ENCODE assay signal across 15 cellular contexts in the genomic region with DNA sequence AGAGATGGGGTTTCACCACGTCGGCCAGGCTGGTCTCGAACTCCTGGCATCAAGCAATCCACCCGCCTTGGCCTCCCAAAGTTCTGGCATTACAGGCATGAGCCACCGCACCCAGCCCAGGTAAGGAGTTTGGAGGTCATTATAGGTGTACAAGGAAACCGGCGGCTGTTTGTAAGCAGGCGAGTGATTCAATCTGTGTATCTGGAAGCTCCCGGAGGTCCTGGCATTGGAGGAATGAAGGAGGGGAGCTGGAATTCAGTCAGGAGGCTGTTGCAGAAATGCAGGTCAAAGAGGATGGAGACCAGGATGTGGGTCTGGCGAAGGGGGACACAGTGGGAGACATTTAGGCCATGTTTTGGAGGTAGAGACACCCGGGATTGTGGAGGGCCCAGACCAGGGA. TPM values are rescaled to one million over a fixed set of nuclear protein-coding genes. Genes with fewer than 3 reads are reported as not detected.
A peak's percentile ranks its signal among the peaks of the same experiment; 100 is the strongest.
DNase-seq lines count a peak whose midpoint lies in the region; ATAC-seq, FAIRE-seq and TF ChIP-seq lines count a peak whose summit lies in the region.
"Had no signal": no experiment of that assay in that cellular context is flagged by ENCODE, and none has a peak within 500 bp of the region (broad histone marks: within the 10 kb centered on the region; RNA-seq: fewer than 3 reads in every experiment).

No MANE protein-coding gene starts in this region.

- no peaks in the 10 kb centered on the region for H3K27me3 ChIP-seq in right cardiac atrium (ENCODE audit: control insufficient read depth, insufficient read depth)
- no peaks in the 10 kb centered on the region for H3K27me3 ChIP-seq in rectal smooth muscle tissue (ENCODE audit: control insufficient read depth, insufficient read depth, low read length)

- FAIRE-seq in A549 (lab: Jason Lieb, UNC) (no peak), RCC 7860 (lab: Jason Lieb, UNC) (no peak)
- FAIRE-seq: GM18507 had no signal

- H3K4me3 Mint-ChIP-seq in WTC11, result no peak overlapping the region
- H3K4me3 Mint-ChIP-seq: activated CD4-positive, alpha-beta T cell treated with anti-CD3 and anti-CD28 coated beads, Interleukin-2, amount 10 ng/mL, durations not matched to agents 7 days and 5 days had no signal

- no peak for TF ChIP-seq RAD21 in A549 (conservative IDR thresholded peaks at IDR 0.05 in 1 of 2, IDR thresholded peaks at IDR 0.05 in 1 of 2)

- H3K27ac Mint-ChIP-seq in WTC11, result peak overlapping the region; percentile 20; the same call in 1 of the 2 replicates
- H3K27ac Mint-ChIP-seq: activated CD4-positive, alpha-beta T cell treated with anti-CD3 and anti-CD28 coated beads, Interleukin-2, amount 10 ng/mL, durations not matched to agents 7 days and 5 days had no signal

- no peak overlapping the region for H3K9ac ChIP-seq in rectal smooth muscle tissue (ENCODE audit: low read length)

- CTCF ChIA-PET in A549 (lab: Yijun Ruan, JAX) (interaction anchor here (1.0 to 1.3 kb wide), 2 partner anchors 14 to 18 kb away, joined by 3 read pairs; no protein-coding TSS in a partner anchor), WTC11 (lab: Charles Lee) (interaction anchor here (1.0 kb wide), 1 partner anchor 77 kb away, joined by 3 read pairs; no protein-coding TSS in a partner anchor)

- WGBS in A549 (ENCODE audit: missing lambda C conversion rate), result 79% methylated on average over 11 of the region's 11 CpGs
- 65% methylated on average over 11 of the region's 11 CpGs for WGBS in right cardiac atrium

- H3K36me3 Mint-ChIP-seq in WTC11, result no peaks in the 10 kb centered on the region

- no peaks in the 10 kb centered on the region for H3K9me3 Mint-ChIP-seq in WTC11
- H3K9me3 Mint-ChIP-seq: activated CD4-positive, alpha-beta T cell treated with anti-CD3 and anti-CD28 coated beads, Interleukin-2, amount 10 ng/mL, durations not matched to agents 7 days and 5 days had no signal

- H3K36me3 ChIP-seq in rectal smooth muscle tissue (ENCODE audit: control insufficient read depth, insufficient read depth, low read length), result no peaks in the 10 kb centered on the region

- H3K4me2 ChIP-seq in A549, result peak overlapping the region; percentile 79

- H3K4me1 ChIP-seq in A549 (peaks cover 74% of the 10 kb centered on the region), right cardiac atrium (ENCODE audit: control insufficient read depth, insufficient read depth, low read length) (peaks cover 49% of the 10 kb centered on the region), rectal smooth muscle tissue (ENCODE audit: control insufficient read depth, insufficient read depth, low read length) (peaks cover 57% of the 10 kb centered on the region)

- no peak for TF ChIP-seq CTCF in A549 (IDR thresholded peaks at IDR 0.05)
- TF ChIP-seq CTCF in WTC11 (IDR thresholded peaks at IDR 0.05), result no peak

- no peaks in the 10 kb centered on the region for H3K27me3 Mint-ChIP-seq in WTC11 (ENCODE audit: low read depth)

- DNase-seq in A549 (ENCODE audit: low read depth in 1 of 2, low spot score in 1 of 2) (no peak), WTC11 (ENCODE audit: low spot score) (no peak), right cardiac atrium (peak in 2 of 3 donors; percentile 23 to 41), Kasumi-1 (lab: John Stamatoyannopoulos, UW) (no peak), RCC 7860 (ENCODE audit: low spot score) (no peak)
- DNase-seq in activated T-cell treated with anti-CD3 and anti-CD28 coated beads, Interleukin-2, amount 50 U/mL, for 48 hours, result no peak
- DNase-seq: activated CD4-positive, alpha-beta T cell treated with anti-CD3 and anti-CD28 coated beads, Interleukin-2, amount 10 ng/mL, durations not matched to agents 7 days and 5 days; activated gamma-delta T cell treated with Interleukin-2 at 50 U/mL for 16 hours; DMS79 treated with DMSO at 0.1 percent for 48 hours; NCI-H1436; stimulated activated CD8-positive, alpha-beta memory T cell treated with anti-CD3 and anti-CD28 coated beads, Interleukin-4, amount 100 ng/mL, for 48 hours had no signal

- POLR2A ChIA-PET in A549 (lab: Yijun Ruan, JAX), result no interaction called here
- POLR2A ChIA-PET in WTC11 (lab: Charles Lee), result no interaction called here

- intact Hi-C loops in right cardiac atrium (cut with DNase I), result no loop called here

- no peak for TF ChIP-seq EP300 in A549 (IDR thresholded peaks at IDR 0.05)

- peaks cover 16% of the 10 kb centered on the region for H3K4me1 Mint-ChIP-seq in WTC11

- no peak for TF ChIP-seq POLR2A in A549 (IDR thresholded peaks at IDR 0.05; ENCODE audit: low read length)

- no peak for ATAC-seq in A549
- no peak; the same call in 1 of the 2 replicates for ATAC-seq in WTC11
- ATAC-seq in right cardiac atrium, result no peak
- no peak for ATAC-seq in GM21723 (IDR thresholded peaks at IDR 0.05; ENCODE audit: unreplicated experiment)

- no peak overlapping the region for H3K4me3 ChIP-seq in A549
- no peak overlapping the region for H3K4me3 ChIP-seq in right cardiac atrium (ENCODE audit: low read length)
- H3K4me3 ChIP-seq in rectal smooth muscle tissue (ENCODE audit: low read length), result no peak overlapping the region

- no peaks in the 10 kb centered on the region for H3K9me3 ChIP-seq in A549
- H3K9me3 ChIP-seq in right cardiac atrium (ENCODE audit: control insufficient read depth, low read length), result no peaks in the 10 kb centered on the region

- H3K27ac ChIP-seq in A549 (peak overlapping the region; percentile 82 to 91), right cardiac atrium (ENCODE audit: low read length) (peak overlapping the region; percentile 90), rectal smooth muscle tissue (ENCODE audit: low read depth, low read length) (peak overlapping the region; percentile 73)

TF ChIP-seq in A549, 52 proteins besides CTCF, POLR2A, EP300 and RAD21 (continues in another document):
- TF ChIP-seq HDAC2 (IDR thresholded peaks at IDR 0.05), result no peak
- no peak for TF ChIP-seq CHD4 (IDR thresholded peaks at IDR 0.05; ENCODE audit: borderline replicate concordance)
- no peak for TF ChIP-seq USF2 (IDR thresholded peaks at IDR 0.05)
- no peak for TF ChIP-seq FOXS1 (CRISPR knock-in tag; IDR thresholded peaks at IDR 0.05)

TF ChIP-seq in WTC11, 78 proteins besides CTCF, POLR2A, EP300 and RAD21:
- TF ChIP-seq ELF4 (CRISPR knock-in tag; IDR thresholded peaks at IDR 0.05; ENCODE audit: low read depth), result no peak
- no peak for TF ChIP-seq EMX1 (CRISPR knock-in tag; IDR thresholded peaks at IDR 0.05)
- no peak for TF ChIP-seq NFYB (CRISPR knock-in tag; conservative IDR thresholded peaks at IDR 0.05; ENCODE audit: low read depth)
- TF ChIP-seq, protein P1, sequence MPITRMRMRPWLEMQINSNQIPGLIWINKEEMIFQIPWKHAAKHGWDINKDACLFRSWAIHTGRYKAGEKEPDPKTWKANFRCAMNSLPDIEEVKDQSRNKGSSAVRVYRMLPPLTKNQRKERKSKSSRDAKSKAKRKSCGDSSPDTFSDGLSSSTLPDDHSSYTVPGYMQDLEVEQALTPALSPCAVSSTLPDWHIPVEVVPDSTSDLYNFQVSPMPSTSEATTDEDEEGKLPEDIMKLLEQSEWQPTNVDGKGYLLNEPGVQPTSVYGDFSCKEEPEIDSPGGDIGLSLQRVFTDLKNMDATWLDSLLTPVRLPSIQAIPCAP (CRISPR knock-in tag; IDR thresholded peaks at IDR 0.05), result no peak

RNA-seq across cellular contexts. Expression of gene CDC42EP4, which starts 18.8 kb away (rescaled TPM):
- polyA plus RNA-seq in A549 (2011; rRNA removed) (32.9 and 33.8 TPM in 2 replicates), A549 (2017; fragmentation: RNase III; extraction: RNeasy Plus Mini Kit Qiagen cat#74134 plus additional on column Dnase treatment) (60.1 to 66.3 TPM (median 65.7 TPM) in 3 replicates), right cardiac atrium (31.9 TPM)
- polyA plus RNA-seq in A549 (2012; cell fraction: cytosol; rRNA removed), result 40.9 and 72.3 TPM in 2 replicates
- 41.7 and 52.8 TPM in 2 replicates for polyA plus RNA-seq in A549 (2012; cell fraction: nucleus; rRNA removed)
- 64.6 and 69.0 TPM in 2 replicates for polyA minus RNA-seq in A549 (2011; rRNA and poly(A)+ RNA removed)
- total RNA-seq in WTC11 (2021) (17.0 to 18.8 TPM (median 18.4 TPM) in 3 replicates), right cardiac atrium (10 to 100 TPM; 28.1 to 47.1 (median 38.4) TPM)

RNA-seq across cellular contexts. Expression of gene CPSF4L, which starts 31.4 kb away (rescaled TPM):
- polyA plus RNA-seq in A549 (2011; rRNA removed) (0.13 and 0.17 TPM in 2 replicates), A549 (2017; fragmentation: RNase III; extraction: RNeasy Plus Mini Kit Qiagen cat#74134 plus additional on column Dnase treatment) (not detected in 3 replicates), right cardiac atrium (not detected)
- not detected in 2 replicates for polyA plus RNA-seq in A549 (2012; cell fraction: cytosol; rRNA removed)
- 0.27 TPM in 1 of 2 replicates, not detected in the other for polyA plus RNA-seq in A549 (2012; cell fraction: nucleus; rRNA removed)
- polyA minus RNA-seq in A549 (2011; rRNA and poly(A)+ RNA removed), result not detected in 2 replicates
- total RNA-seq in WTC11 (2021) (not detected in 3 replicates), right cardiac atrium (not detected)
- total RNA-seq: activated CD4-positive, alpha-beta T cell treated with anti-CD3 and anti-CD28 coated beads, Interleukin-2, amount 10 ng/mL, durations not matched to agents 7 days and 5 days; myocyte had no signal

Comparison
In these comparisons a context has a peak if more than half of its experiments do, and no peak if none do; other contexts are left out.
1. DNase-seq: peak in right cardiac atrium (2 of 3); none in A549 (0 of 2), WTC11 (single experiment), Kasumi-1 (0 of 2), activated T-cell treated with anti-CD3 and anti-CD28 coated beads, Interleukin-2, amount 50 U/mL, for 48 hours (0 of 2) and RCC 7860 (single experiment).
2. Peak in every context shown above with its lines, with median percentiles within 50 percentile points of each other: H3K27ac ChIP-seq.